1 cellular context compared by ENCODE assay signal in genomic region chr10:132543916-132544743, GRCh38.
TF ChIP-seq lines count a peak whose summit lies in the region.

No MANE protein-coding gene starts in this region.

TF ChIP-seq in HepG2, 621 proteins besides CTCF, POLR2A, EP300 and RAD21:
- TF ChIP-seq, protein P1, sequence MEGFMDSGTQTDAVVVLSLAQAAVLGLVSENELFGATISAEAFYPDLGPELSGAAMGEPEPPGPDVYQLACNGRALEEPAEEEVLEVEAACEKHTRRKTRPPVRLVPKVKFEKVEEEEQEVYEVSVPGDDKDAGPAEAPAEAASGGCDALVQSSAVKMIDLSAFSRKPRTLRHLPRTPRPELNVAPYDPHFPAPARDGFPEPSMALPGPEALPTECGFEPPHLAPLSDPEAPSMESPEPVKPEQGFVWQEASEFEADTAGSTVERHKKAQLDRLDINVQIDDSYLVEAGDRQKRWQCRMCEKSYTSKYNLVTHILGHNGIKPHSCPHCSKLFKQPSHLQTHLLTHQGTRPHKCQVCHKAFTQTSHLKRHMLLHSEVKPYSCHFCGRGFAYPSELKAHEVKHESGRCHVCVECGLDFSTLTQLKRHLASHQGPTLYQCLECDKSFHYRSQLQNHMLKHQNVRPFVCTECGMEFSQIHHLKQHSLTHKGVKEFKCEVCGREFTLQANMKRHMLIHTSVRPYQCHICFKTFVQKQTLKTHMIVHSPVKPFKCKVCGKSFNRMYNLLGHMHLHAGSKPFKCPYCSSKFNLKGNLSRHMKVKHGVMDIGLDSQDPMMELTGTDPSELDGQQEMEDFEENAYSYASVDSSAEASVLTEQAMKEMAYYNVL (CRISPR knock-in tag; IDR thresholded peaks at IDR 0.05; ENCODE audit: borderline replicate concordance), result no peak
- TF ChIP-seq NCOA5 (CRISPR knock-in tag; IDR thresholded peaks at IDR 0.05) (no peak), FOSL2 (CRISPR knock-in tag; IDR thresholded peaks at IDR 0.05) (no peak), ZBTB20 (CRISPR knock-in tag; IDR thresholded peaks at IDR 0.05; ENCODE audit: borderline replicate concordance, low read depth) (no peak), SIN3A (IDR thresholded peaks at IDR 0.05; ENCODE audit: borderline replicate concordance, low read depth, low read length) (no peak), ZNF768 (CRISPR knock-in tag; IDR thresholded peaks at IDR 0.05) (no peak), LRRFIP1 (CRISPR knock-in tag; conservative IDR thresholded peaks at IDR 0.05) (no peak), PCBP1 (IDR thresholded peaks at IDR 0.05; ENCODE audit: borderline replicate concordance, low read depth, low read length) (no peak), ZNF556 (CRISPR knock-in tag; IDR thresholded peaks at IDR 0.05; ENCODE audit: borderline replicate concordance) (no peak), ATRX (CRISPR knock-in tag; IDR thresholded peaks at IDR 0.05; ENCODE audit: borderline replicate concordance) (no peak), ZNF350 (CRISPR knock-in tag; IDR thresholded peaks at IDR 0.05; ENCODE audit: borderline replicate concordance, low read depth) (no peak), XRCC5 (optimal IDR thresholded peaks at IDR 0.05; ENCODE audit: low read length) (no peak), GTF3A (CRISPR knock-in tag; conservative IDR thresholded peaks at IDR 0.05) (no peak), HHEX (CRISPR knock-in tag; IDR thresholded peaks at IDR 0.05) (no peak), ZNF512B (CRISPR knock-in tag; IDR thresholded peaks at IDR 0.05; ENCODE audit: borderline replicate concordance) (no peak)
- TF ChIP-seq, protein P2, sequence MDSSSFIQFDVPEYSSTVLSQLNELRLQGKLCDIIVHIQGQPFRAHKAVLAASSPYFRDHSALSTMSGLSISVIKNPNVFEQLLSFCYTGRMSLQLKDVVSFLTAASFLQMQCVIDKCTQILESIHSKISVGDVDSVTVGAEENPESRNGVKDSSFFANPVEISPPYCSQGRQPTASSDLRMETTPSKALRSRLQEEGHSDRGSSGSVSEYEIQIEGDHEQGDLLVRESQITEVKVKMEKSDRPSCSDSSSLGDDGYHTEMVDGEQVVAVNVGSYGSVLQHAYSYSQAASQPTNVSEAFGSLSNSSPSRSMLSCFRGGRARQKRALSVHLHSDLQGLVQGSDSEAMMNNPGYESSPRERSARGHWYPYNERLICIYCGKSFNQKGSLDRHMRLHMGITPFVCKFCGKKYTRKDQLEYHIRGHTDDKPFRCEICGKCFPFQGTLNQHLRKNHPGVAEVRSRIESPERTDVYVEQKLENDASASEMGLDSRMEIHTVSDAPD (CRISPR knock-in tag; IDR thresholded peaks at IDR 0.05), result no peak
- TF ChIP-seq, protein P3, sequence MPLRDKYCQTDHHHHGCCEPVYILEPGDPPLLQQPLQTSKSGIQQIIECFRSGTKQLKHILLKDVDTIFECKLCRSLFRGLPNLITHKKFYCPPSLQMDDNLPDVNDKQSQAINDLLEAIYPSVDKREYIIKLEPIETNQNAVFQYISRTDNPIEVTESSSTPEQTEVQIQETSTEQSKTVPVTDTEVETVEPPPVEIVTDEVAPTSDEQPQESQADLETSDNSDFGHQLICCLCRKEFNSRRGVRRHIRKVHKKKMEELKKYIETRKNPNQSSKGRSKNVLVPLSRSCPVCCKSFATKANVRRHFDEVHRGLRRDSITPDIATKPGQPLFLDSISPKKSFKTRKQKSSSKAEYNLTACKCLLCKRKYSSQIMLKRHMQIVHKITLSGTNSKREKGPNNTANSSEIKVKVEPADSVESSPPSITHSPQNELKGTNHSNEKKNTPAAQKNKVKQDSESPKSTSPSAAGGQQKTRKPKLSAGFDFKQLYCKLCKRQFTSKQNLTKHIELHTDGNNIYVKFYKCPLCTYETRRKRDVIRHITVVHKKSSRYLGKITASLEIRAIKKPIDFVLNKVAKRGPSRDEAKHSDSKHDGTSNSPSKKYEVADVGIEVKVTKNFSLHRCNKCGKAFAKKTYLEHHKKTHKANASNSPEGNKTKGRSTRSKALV (CRISPR knock-in tag; IDR thresholded peaks at IDR 0.05), result no peak
